ENCODE assay signal across 1 cellular context in the genomic region with DNA sequence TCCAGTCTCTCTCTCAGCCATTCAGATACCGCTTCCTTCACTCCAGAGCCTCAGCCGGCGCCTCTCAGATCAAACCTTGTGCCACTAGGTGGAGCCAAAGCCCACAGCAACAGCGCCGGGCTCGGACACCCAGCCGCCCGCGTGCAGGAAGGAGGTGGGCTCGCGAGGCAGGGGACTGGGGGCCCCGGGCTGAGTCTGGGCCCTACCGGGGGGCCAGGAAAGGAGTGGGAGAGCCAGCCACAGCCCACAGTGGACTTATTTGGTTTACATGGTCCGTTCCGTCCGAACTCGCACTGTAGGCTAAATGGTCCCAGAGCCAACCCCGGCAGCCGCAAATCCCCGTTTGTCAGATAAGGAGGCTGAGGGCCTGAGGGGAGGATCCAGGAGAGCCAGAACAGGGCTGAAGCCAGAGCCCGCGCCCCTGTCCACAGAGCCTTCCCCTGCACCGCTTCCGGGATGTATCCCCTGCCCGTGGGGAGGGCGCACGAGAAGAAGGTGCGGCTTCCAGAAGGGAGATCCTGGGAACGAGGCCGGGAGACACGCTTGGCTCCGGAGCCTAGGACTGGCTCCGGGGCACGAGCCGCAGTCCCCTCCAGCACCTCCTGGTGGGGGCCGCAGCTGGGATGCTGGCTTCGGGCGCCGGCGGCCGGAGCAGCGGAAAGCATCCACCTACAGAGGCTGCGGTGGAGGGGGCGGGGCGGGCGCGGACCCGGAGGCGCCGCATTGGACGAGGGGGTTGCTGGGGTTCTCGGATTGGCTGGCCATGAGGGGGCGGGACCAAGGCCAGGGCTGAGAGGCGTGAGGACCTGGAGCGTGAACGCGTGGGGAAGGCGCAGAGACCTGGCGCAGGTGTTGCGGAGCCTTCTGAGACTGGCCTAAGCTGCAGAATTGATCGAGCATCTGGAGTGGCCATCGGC.
A peak's percentile ranks its signal among the peaks of the same experiment; 100 is the strongest.
TF ChIP-seq lines count a peak whose summit lies in the region.

No MANE protein-coding gene starts in this region.

TF ChIP-seq in HepG2, 621 proteins besides CTCF, POLR2A, EP300 and RAD21 (continued from another document):
- TF ChIP-seq KIAA2018 (CRISPR knock-in tag; IDR thresholded peaks at IDR 0.05; ENCODE audit: borderline replicate concordance) (no peak), CREM (IDR thresholded peaks at IDR 0.05) (no peak), CREM (CRISPR knock-in tag; IDR thresholded peaks at IDR 0.05) (no peak), ZMYM4 (CRISPR knock-in tag; IDR thresholded peaks at IDR 0.05) (peak; percentile 47), ELF3 (CRISPR knock-in tag; IDR thresholded peaks at IDR 0.05) (0 out of 2 replicates have a peak, but pooled peaks have one; percentile 13), JUND (CRISPR knock-in tag; IDR thresholded peaks at IDR 0.05) (no peak), FOXC1 (CRISPR knock-in tag; IDR thresholded peaks at IDR 0.05; ENCODE audit: borderline replicate concordance) (peak; percentile 82), ZFY (CRISPR knock-in tag; IDR thresholded peaks at IDR 0.05) (no peak), RBAK (CRISPR knock-in tag; IDR thresholded peaks at IDR 0.05) (no peak), FUBP1 (CRISPR knock-in tag; IDR thresholded peaks at IDR 0.05; ENCODE audit: borderline replicate concordance) (no peak), FLYWCH1 (CRISPR knock-in tag; IDR thresholded peaks at IDR 0.05) (no peak), ZNF441 (CRISPR knock-in tag; IDR thresholded peaks at IDR 0.05; ENCODE audit: borderline replicate concordance) (no peak), AGO2 (optimal IDR thresholded peaks at IDR 0.05; ENCODE audit: low read depth, low read length) (peak; percentile 46), TSC22D2 (CRISPR knock-in tag; IDR thresholded peaks at IDR 0.05; ENCODE audit: borderline replicate concordance) (peak; percentile 6; the same call in 1 of the 2 replicates), ZNF543 (CRISPR knock-in tag; IDR thresholded peaks at IDR 0.05) (0 out of 2 replicates have a peak, but pooled peaks have one; percentile 48), ATF7 (IDR thresholded peaks at IDR 0.05) (no peak), ATF7 (CRISPR knock-in tag; IDR thresholded peaks at IDR 0.05) (no peak), ZNF143 (CRISPR knock-in tag; IDR thresholded peaks at IDR 0.05) (no peak), HIVEP1 (CRISPR knock-in tag; IDR thresholded peaks at IDR 0.05) (no peak), ZNF350 (CRISPR knock-in tag; IDR thresholded peaks at IDR 0.05; ENCODE audit: borderline replicate concordance, low read depth) (peak; percentile 68; the same call in 1 of the 2 replicates), ZXDC (CRISPR knock-in tag; IDR thresholded peaks at IDR 0.05) (no peak), AHR (CRISPR knock-in tag; IDR thresholded peaks at IDR 0.05) (no peak; the same call in none of the 2 replicates), FOXO1 (CRISPR knock-in tag; IDR thresholded peaks at IDR 0.05) (no peak), ZNF263 (CRISPR knock-in tag; IDR thresholded peaks at IDR 0.05) (peak; percentile 32; the same call in 1 of the 2 replicates), REPIN1 (CRISPR knock-in tag; IDR thresholded peaks at IDR 0.05; ENCODE audit: borderline replicate concordance, low read depth) (peak; percentile 64; the same call in 1 of the 2 replicates), NFATC3 (CRISPR knock-in tag; IDR thresholded peaks at IDR 0.05) (no peak), PTBP1 (IDR thresholded peaks at IDR 0.05; ENCODE audit: low read depth, low read length, poor library complexity, severe bottlenecking) (no peak), ZNF670 (CRISPR knock-in tag; IDR thresholded peaks at IDR 0.05; ENCODE audit: borderline replicate concordance) (no peak; the same call in 1 of the 2 replicates), ZNF564 (CRISPR knock-in tag; IDR thresholded peaks at IDR 0.05) (no peak; the same call in 1 of the 2 replicates), NFYC (CRISPR knock-in tag; IDR thresholded peaks at IDR 0.05) (peak; percentile 84), JDP2 (CRISPR knock-in tag; IDR thresholded peaks at IDR 0.05; ENCODE audit: borderline replicate concordance) (no peak), MXD4 (CRISPR knock-in tag; IDR thresholded peaks at IDR 0.05) (peak; percentile 76), ZBTB21 (CRISPR knock-in tag; IDR thresholded peaks at IDR 0.05) (no peak)
- TF ChIP-seq, protein P1, sequence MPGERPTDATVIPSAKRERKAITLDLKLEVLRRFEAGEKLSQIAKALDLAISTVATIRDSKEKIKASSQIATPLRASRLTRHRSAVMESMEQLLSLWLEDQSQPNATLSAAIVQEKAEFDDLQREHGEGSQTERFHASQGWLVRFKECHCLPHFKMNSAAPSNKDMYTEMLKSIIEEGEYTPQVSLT (CRISPR knock-in tag; IDR thresholded peaks at IDR 0.05; ENCODE audit: borderline replicate concordance, low read depth): no peak
- TF ChIP-seq, protein P2, sequence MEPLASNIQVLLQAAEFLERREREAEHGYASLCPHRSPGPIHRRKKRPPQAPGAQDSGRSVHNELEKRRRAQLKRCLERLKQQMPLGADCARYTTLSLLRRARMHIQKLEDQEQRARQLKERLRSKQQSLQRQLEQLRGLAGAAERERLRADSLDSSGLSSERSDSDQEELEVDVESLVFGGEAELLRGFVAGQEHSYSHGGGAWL (CRISPR knock-in tag; IDR thresholded peaks at IDR 0.05): peak; percentile 71; the same call in 1 of the 2 replicates
- TF ChIP-seq, protein P3, sequence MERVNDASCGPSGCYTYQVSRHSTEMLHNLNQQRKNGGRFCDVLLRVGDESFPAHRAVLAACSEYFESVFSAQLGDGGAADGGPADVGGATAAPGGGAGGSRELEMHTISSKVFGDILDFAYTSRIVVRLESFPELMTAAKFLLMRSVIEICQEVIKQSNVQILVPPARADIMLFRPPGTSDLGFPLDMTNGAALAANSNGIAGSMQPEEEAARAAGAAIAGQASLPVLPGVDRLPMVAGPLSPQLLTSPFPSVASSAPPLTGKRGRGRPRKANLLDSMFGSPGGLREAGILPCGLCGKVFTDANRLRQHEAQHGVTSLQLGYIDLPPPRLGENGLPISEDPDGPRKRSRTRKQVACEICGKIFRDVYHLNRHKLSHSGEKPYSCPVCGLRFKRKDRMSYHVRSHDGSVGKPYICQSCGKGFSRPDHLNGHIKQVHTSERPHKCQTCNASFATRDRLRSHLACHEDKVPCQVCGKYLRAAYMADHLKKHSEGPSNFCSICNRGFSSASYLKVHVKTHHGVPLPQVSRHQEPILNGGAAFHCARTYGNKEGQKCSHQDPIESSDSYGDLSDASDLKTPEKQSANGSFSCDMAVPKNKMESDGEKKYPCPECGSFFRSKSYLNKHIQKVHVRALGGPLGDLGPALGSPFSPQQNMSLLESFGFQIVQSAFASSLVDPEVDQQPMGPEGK (CRISPR knock-in tag; IDR thresholded peaks at IDR 0.05): peak; percentile 32; the same call in 1 of the 2 replicates
- TF ChIP-seq, protein P4, sequence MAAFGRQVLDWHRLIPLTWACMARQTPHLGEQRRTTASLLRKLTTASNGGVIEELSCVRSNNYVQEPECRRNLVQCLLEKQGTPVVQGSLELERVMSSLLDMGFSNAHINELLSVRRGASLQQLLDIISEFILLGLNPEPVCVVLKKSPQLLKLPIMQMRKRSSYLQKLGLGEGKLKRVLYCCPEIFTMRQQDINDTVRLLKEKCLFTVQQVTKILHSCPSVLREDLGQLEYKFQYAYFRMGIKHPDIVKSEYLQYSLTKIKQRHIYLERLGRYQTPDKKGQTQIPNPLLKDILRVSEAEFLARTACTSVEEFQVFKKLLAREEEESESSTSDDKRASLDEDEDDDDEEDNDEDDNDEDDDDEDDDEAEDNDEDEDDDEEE (CRISPR knock-in tag; IDR thresholded peaks at IDR 0.05): no peak
TF ChIP-seq in HepG2: peak in this region for 148.
